In the genomic region with DNA sequence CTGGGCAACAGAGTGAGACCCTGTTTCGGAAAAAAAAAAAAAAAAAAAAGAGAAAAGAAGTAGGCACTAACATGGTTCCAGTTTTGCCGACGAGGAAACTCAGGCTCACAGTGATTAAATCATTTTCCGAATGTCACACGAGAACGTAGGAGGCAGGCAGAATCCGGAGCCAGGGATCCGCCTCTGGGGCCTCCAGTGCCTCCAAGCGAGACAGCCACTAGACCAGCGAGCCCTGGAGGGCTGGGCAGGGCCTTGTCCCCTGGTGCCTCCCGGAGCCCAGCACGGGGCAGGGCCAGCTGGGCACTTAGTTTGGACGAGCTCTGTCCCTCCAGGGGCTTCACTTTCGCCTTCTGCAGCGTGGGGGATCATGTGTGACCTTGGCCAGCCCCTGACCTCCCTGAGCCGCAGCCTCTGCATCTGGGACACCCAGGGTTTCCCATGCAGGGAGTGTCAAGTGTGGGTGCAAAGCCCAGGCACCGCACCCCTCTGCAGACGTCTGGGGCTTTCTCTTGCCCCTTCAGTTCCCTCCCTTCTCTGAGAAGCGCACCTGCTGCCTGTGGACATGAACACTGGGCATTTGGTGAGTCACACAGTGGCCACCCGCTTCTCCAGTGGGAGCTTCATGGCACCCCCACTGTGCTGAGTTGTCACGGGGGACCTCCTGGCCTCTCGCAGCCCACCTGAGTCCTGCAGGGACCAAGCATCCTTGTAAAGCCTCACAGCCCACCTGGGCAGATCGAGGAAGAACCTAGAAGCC, we compare ENCODE assay signal across 8 cellular contexts.
A peak's percentile ranks its signal among the peaks of the same experiment; 100 is the strongest.
DNase-seq lines count a peak whose midpoint lies in the region; ATAC-seq and TF ChIP-seq lines count a peak whose summit lies in the region.

No MANE protein-coding gene starts in this region.

- peak overlapping the region; percentile 68 to 87 (median 80) for H3K4me3 Mint-ChIP-seq in CD4-positive, alpha-beta memory T cell

- no peaks in the 10 kb centered on the region for H3K36me3 ChIP-seq in CD4-positive, alpha-beta memory T cell (ENCODE audit: insufficient read depth, low read length)

- H3K27me3 Mint-ChIP-seq in CD4-positive, alpha-beta memory T cell: no peaks in the 10 kb centered on the region

- H3K4me1 ChIP-seq in CD4-positive, alpha-beta memory T cell (ENCODE audit: insufficient read depth, low read length): peaks cover 57% of the 10 kb centered on the region

- H3K4me3 ChIP-seq in CD4-positive, alpha-beta memory T cell (ENCODE audit: low read length in 2 of 2): peak overlapping the region; percentile 48 to 55
- peak overlapping the region; percentile 22 to 68 (median 48) for H3K4me3 ChIP-seq in dorsolateral prefrontal cortex

- H3K9me3 ChIP-seq in CD4-positive, alpha-beta memory T cell (ENCODE audit: control insufficient read depth in 1 of 2, low read length in 2 of 2): no peaks in the 10 kb centered on the region

- H3K27ac ChIP-seq in CD4-positive, alpha-beta memory T cell (ENCODE audit: low read depth, low read length): peak overlapping the region; percentile 49
- peak overlapping the region; percentile 39 to 98 (median 88) for H3K27ac ChIP-seq in dorsolateral prefrontal cortex

- no peak for DNase-seq in CD4-positive, alpha-beta memory T cell
- DNase-seq in M059J (ENCODE audit: low read depth) (peak; percentile 29), dorsolateral prefrontal cortex (peak in 5 of 10 donors; percentile 58 to 69 (median 61)), occipital lobe (lab: John Stamatoyannopoulos, UW) (peak; percentile 22), islet precursor cell (no peak), SKM-1 (lab: John Stamatoyannopoulos, UW; ENCODE audit: unreplicated experiment) (no peak)

- no peaks in the 10 kb centered on the region for H3K27me3 ChIP-seq in CD4-positive, alpha-beta memory T cell (ENCODE audit: insufficient read depth, low read length)
- no peaks in the 10 kb centered on the region for H3K27me3 ChIP-seq in dorsolateral prefrontal cortex

- no peaks in the 10 kb centered on the region for H3K9me3 Mint-ChIP-seq in CD4-positive, alpha-beta memory T cell

- TF ChIP-seq CTCF in dorsolateral prefrontal cortex (IDR thresholded peaks at IDR 0.05 in 54 of 56, conservative IDR thresholded peaks at IDR 0.05 in 2 of 56; ENCODE audit: low read depth in 1 of 56, partially characterized antibody in 56 of 56): no peak

- CTCF ChIA-PET in CD4-positive, alpha-beta memory T cell (lab: Charles Lee; ENCODE audit: partially characterized antibody): interaction anchor here (1.4 to 1.8 kb wide), 3 partner anchors 15 to 236 kb away, joined by 4 to 11 read pairs (median 8); no protein-coding TSS in a partner anchor

- intact Hi-C loops in CD4-positive, alpha-beta memory T cell (cut with micrococcal nuclease): loop anchor here (1.0 to 2.0 kb wide), 2 partner anchors 9 to 16 kb away; no protein-coding TSS in a partner anchor
- intact Hi-C loops in dorsolateral prefrontal cortex (cut with DNase I): loop anchor here in 1 of 2 donors (1.0 to 5.0 kb wide), 2 partner anchors 29 to 39 kb away; no protein-coding TSS in a partner anchor

- H3K27ac Mint-ChIP-seq in CD4-positive, alpha-beta memory T cell: peak overlapping the region in 5 of 7 donors; percentile 29 to 89 (median 75)

- H3K36me3 Mint-ChIP-seq in CD4-positive, alpha-beta memory T cell: no peaks in the 10 kb centered on the region

- POLR2A ChIA-PET in CD4-positive, alpha-beta memory T cell (lab: Charles Lee; ENCODE audit: partially characterized antibody): interaction anchor here (0.8 to 2.6 kb wide), 13 partner anchors 10 to 381 kb away, joined by 3 to 31 read pairs (median 3); partner anchors contain the start of genes BRD3OS, RNU6ATAC and WDR5

- ATAC-seq in HG02623 (IDR thresholded peaks at IDR 0.05; ENCODE audit: unreplicated experiment) (no peak), HG03378 (IDR thresholded peaks at IDR 0.05; ENCODE audit: unreplicated experiment) (no peak)

- H3K4me1 Mint-ChIP-seq in CD4-positive, alpha-beta memory T cell: peaks cover 24 to 60% (median 39%) of the 10 kb centered on the region in 4 donors

Comparison
In these comparisons a context has a peak if more than half of its experiments do, and no peak if none do; other contexts are left out.
1. DNase-seq: peak in M059J (single experiment) and occipital lobe (single experiment); none in CD4-positive, alpha-beta memory T cell (0 of 5), islet precursor cell (single experiment) and SKM-1 (single experiment).